Comparison of ENCODE assay signal across 17 cellular contexts in genomic region chr16:46950009-46950408, GRCh38. TPM values are rescaled to one million over a fixed set of nuclear protein-coding genes. Genes with fewer than 3 reads are reported as not detected.
DNase-seq lines count a peak whose midpoint lies in the region; ATAC-seq and TF ChIP-seq lines count a peak whose summit lies in the region.
"Had no signal": no experiment of that assay in that cellular context is flagged by ENCODE, and none has a peak within 500 bp of the region (broad histone marks: within the 10 kb centered on the region; RNA-seq: fewer than 3 reads in every experiment).

No MANE protein-coding gene starts in this region.

- no peaks in the 10 kb centered on the region for H3K27me3 Mint-ChIP-seq in activated T-cell treated with anti-CD3 and anti-CD28 coated beads, Interleukin-2, amount 50 U/mL, for 72 hours (ENCODE audit: low read depth)
- H3K27me3 Mint-ChIP-seq in osteocyte (ENCODE audit: unreplicated experiment), result no peaks in the 10 kb centered on the region

- no peak for ATAC-seq in activated T-cell treated with anti-CD3 and anti-CD28 coated beads, Interleukin-2, amount 50 U/mL, for 72 hours (replicated peaks in 1 of 2)
- no peak for ATAC-seq in GM21786 (IDR thresholded peaks at IDR 0.05; ENCODE audit: unreplicated experiment)
- ATAC-seq: A549; CD8-positive, alpha-beta T cell had no signal

- peak overlapping the region; percentile 35 for H3K27ac Mint-ChIP-seq in activated T-cell treated with anti-CD3 and anti-CD28 coated beads, Interleukin-2, amount 50 U/mL, for 72 hours
- peak overlapping the region; percentile 10 for H3K27ac Mint-ChIP-seq in osteocyte (ENCODE audit: unreplicated experiment)
- H3K27ac Mint-ChIP-seq: CD8-positive, alpha-beta T cell; H9 had no signal

- no peak overlapping the region for H3K4me3 ChIP-seq in LNCaP clone FGC (ENCODE audit: low read depth, low read length)
- H3K4me3 ChIP-seq: A549 had no signal

- no peak for DNase-seq in activated T-cell treated with anti-CD3 and anti-CD28 coated beads, Interleukin-2, amount 50 U/mL, for 72 hours
- DNase-seq in activated T-cell treated with anti-CD3 and anti-CD28 coated beads for 4 hours (no peak), LNCaP clone FGC (ENCODE audit: low read depth) (peak; percentile 13), osteocyte (ENCODE audit: extremely low spot score, unreplicated experiment) (no peak)
- no peak for DNase-seq in stimulated activated naive CD4-positive, alpha-beta T cell treated with Interleukin-2 at 50 U/mL for 16 hours (lab: John Stamatoyannopoulos, UW)
- DNase-seq: BE2C; CD8-positive, alpha-beta T cell; COR-L47; DMS153; DMS79 treated with DMSO at 0.1 percent for 48 hours; EL; GOT3; H9 had no signal

- H3K4me1 Mint-ChIP-seq in activated T-cell treated with anti-CD3 and anti-CD28 coated beads, Interleukin-2, amount 50 U/mL, for 72 hours (ENCODE audit: low read depth), result no peaks in the 10 kb centered on the region
- H3K4me1 Mint-ChIP-seq in osteocyte (ENCODE audit: unreplicated experiment), result no peaks in the 10 kb centered on the region
- H3K4me1 Mint-ChIP-seq: H9 had no signal

- no peaks in the 10 kb centered on the region for H3K9me3 Mint-ChIP-seq in activated T-cell treated with anti-CD3 and anti-CD28 coated beads, Interleukin-2, amount 50 U/mL, for 72 hours
- H3K9me3 Mint-ChIP-seq in osteocyte (ENCODE audit: unreplicated experiment), result no peaks in the 10 kb centered on the region
- H3K9me3 Mint-ChIP-seq: CD8-positive, alpha-beta T cell; H9 had no signal

- TF ChIP-seq CTCF in LNCaP clone FGC (IDR thresholded peaks at IDR 0.05; ENCODE audit: control insufficient read depth, extremely low read depth, insufficient read depth) (no peak), VCaP (conservative IDR thresholded peaks at IDR 0.05) (no peak), osteocyte (IDR thresholded peaks at IDR 0.05) (no peak)

- H3K4me3 Mint-ChIP-seq in activated T-cell treated with anti-CD3 and anti-CD28 coated beads, Interleukin-2, amount 50 U/mL, for 72 hours, result no peak overlapping the region
- no peak overlapping the region for H3K4me3 Mint-ChIP-seq in osteocyte (ENCODE audit: unreplicated experiment)
- H3K4me3 Mint-ChIP-seq: CD8-positive, alpha-beta T cell; H9 had no signal

- H3K27ac ChIP-seq in VCaP, result peak overlapping the region; percentile 62
- H3K27ac ChIP-seq: A549, C4-2B had no signal

- H3K36me3 Mint-ChIP-seq in activated T-cell treated with anti-CD3 and anti-CD28 coated beads, Interleukin-2, amount 50 U/mL, for 72 hours (ENCODE audit: insufficient read depth in 2 of 2), result peaks cover 2 to 3% of the 10 kb centered on the region in 2 donors
- peaks cover 5% of the 10 kb centered on the region for H3K36me3 Mint-ChIP-seq in osteocyte (ENCODE audit: unreplicated experiment)

RNA-seq across cellular contexts. Expression of gene DNAJA2, which starts 23.5 kb away (rescaled TPM):
- total RNA-seq in activated T-cell treated with anti-CD3 and anti-CD28 coated beads, Interleukin-2, amount 50 U/mL, for 72 hours, result 10 to 100 TPM; 65.2 to 65.4 TPM
- 60.2 and 63.5 TPM in 2 replicates for total RNA-seq in osteocyte
